ENCODE assay signal across 8 cellular contexts in genomic region chr13:52128714-52129700, GRCh38. TPM values are rescaled to one million over a fixed set of nuclear protein-coding genes. Genes with fewer than 3 reads are reported as not detected.
DNase-seq lines count a peak whose midpoint lies in the region; ATAC-seq, FAIRE-seq and TF ChIP-seq lines count a peak whose summit lies in the region.

Gene NEK5 (minus strand): TSS chr13:52129073. CDS start chr13:52127482, 1,591 bp downstream.

- H3K27ac Mint-ChIP-seq in activated CD8-positive, alpha-beta memory T cell treated with anti-CD3 and anti-CD28 coated beads, Interleukin-2, amount 10 ng/mL, durations not matched to agents 7 days and 5 days = no peak within 1 kb of the TSS
- peak within 1 kb of the TSS; percentile 92 for H3K27ac Mint-ChIP-seq in mesothelial cell of epicardium

- CTCF ChIA-PET in activated CD8-positive, alpha-beta memory T cell treated with anti-CD3 and anti-CD28 coated beads, Interleukin-2, amount 10 ng/mL, durations not matched to agents 7 days and 5 days (lab: Charles Lee) = interaction anchor here (0.6 to 3.8 kb wide), 17 partner anchors 9 to 507 kb away, joined by 3 to 32 read pairs (median 7); partner anchors contain the start of gene ALG11
- CTCF ChIA-PET in endothelial cell of umbilical vein (lab: Charles Lee) = interaction anchor here (0.5 to 4.9 kb wide), 17 partner anchors 10 to 1004 kb away, joined by 3 to 115 read pairs (median 9); partner anchors contain the start of genes ALG11, TMEM272 and VPS36

- peak; percentile 82 for FAIRE-seq in endothelial cell of umbilical vein (lab: Jason Lieb, UNC)

- no peaks in the 10 kb centered on the region for H3K36me3 Mint-ChIP-seq in activated CD8-positive, alpha-beta memory T cell treated with anti-CD3 and anti-CD28 coated beads, Interleukin-2, amount 10 ng/mL, durations not matched to agents 7 days and 5 days
- peaks cover 31% of the 10 kb centered on the region for H3K36me3 Mint-ChIP-seq in mesothelial cell of epicardium

- H3K27me3 Mint-ChIP-seq in activated CD8-positive, alpha-beta memory T cell treated with anti-CD3 and anti-CD28 coated beads, Interleukin-2, amount 10 ng/mL, durations not matched to agents 7 days and 5 days = peaks cover 21% of the 10 kb centered on the region
- H3K27me3 Mint-ChIP-seq in mesothelial cell of epicardium (ENCODE audit: low read depth) = no peaks in the 10 kb centered on the region

- dilution Hi-C loops in endothelial cell of umbilical vein (cut with MboI; ENCODE audit: extremely low pct_ligation_motif_present, low sequenced_read_pairs) = no loop called here

- peak within 1 kb of the TSS; percentile 54 to 69 (median 68) for H3K4me3 ChIP-seq in endothelial cell of umbilical vein (replicated peaks in 1 of 3; ENCODE audit: insufficient read depth in 1 of 3, low read depth in 1 of 3, low read length in 3 of 3)

- peaks cover 14% of the 10 kb centered on the region for H3K4me1 Mint-ChIP-seq in activated CD8-positive, alpha-beta memory T cell treated with anti-CD3 and anti-CD28 coated beads, Interleukin-2, amount 10 ng/mL, durations not matched to agents 7 days and 5 days
- H3K4me1 Mint-ChIP-seq in mesothelial cell of epicardium = peaks cover 22% of the 10 kb centered on the region

- intact Hi-C loops in endothelial cell of umbilical vein (cut with micrococcal nuclease) = loop anchor here (1.0 to 10.0 kb wide), 10 partner anchors 30 to 844 kb away; partner anchors contain the start of genes INTS6, NEK3, TMEM272 and VPS36

- peak; percentile 80 for ATAC-seq in GM18511 (IDR thresholded peaks at IDR 0.05; ENCODE audit: unreplicated experiment)
- ATAC-seq in HG03045 (IDR thresholded peaks at IDR 0.05; ENCODE audit: unreplicated experiment) = peak; percentile 80
- ATAC-seq in activated CD8-positive, alpha-beta memory T cell treated with anti-CD3 and anti-CD28 coated beads, Interleukin-2, amount 10 ng/mL, durations not matched to agents 7 days and 5 days = peak; percentile 84

- no peak for TF ChIP-seq POLR2A in endothelial cell of umbilical vein (IDR thresholded peaks at IDR 0.05; ENCODE audit: low read depth, low read length)

- H3K9me3 Mint-ChIP-seq in activated CD8-positive, alpha-beta memory T cell treated with anti-CD3 and anti-CD28 coated beads, Interleukin-2, amount 10 ng/mL, durations not matched to agents 7 days and 5 days (ENCODE audit: low read depth) = no peaks in the 10 kb centered on the region
- peaks cover 10% of the 10 kb centered on the region for H3K9me3 Mint-ChIP-seq in mesothelial cell of epicardium

- H3K79me2 ChIP-seq in endothelial cell of umbilical vein (ENCODE audit: control insufficient read depth, insufficient read depth, low read length) = no peaks in the 10 kb centered on the region

- H3K4me2 ChIP-seq in endothelial cell of umbilical vein (ENCODE audit: insufficient read depth, low read length) = peak within 1 kb of the TSS; percentile 99

- DNase-seq in AG08395 (ENCODE audit: low spot score) (peak; percentile 78), NCI-H510A (lab: John Stamatoyannopoulos, UW) (peak; percentile 15), endothelial cell of umbilical vein (ENCODE audit: low read depth, low spot score) (peak; percentile 69), mesothelial cell of epicardium (ENCODE audit: low spot score in 2 of 2, unreplicated experiment in 2 of 2) (peak; percentile 56 to 85)
- peak; percentile 66 for DNase-seq in activated CD8-positive, alpha-beta memory T cell treated with anti-CD3 and anti-CD28 coated beads, Interleukin-2, amount 10 ng/mL, durations not matched to agents 7 days and 5 days
- DNase-seq in stimulated activated CD8-positive, alpha-beta memory T cell treated with anti-CD3 and anti-CD28 coated beads, Interleukin-15, amount 100 ng/mL, for 4 hours (ENCODE audit: low read depth in 2 of 2) = peak; percentile 0 to 3

- no peaks in the 10 kb centered on the region for H4K20me1 ChIP-seq in endothelial cell of umbilical vein (replicated peaks; ENCODE audit: control insufficient read depth, extremely low read depth, insufficient read depth, low read length)

- no peaks in the 10 kb centered on the region for H3K9me1 ChIP-seq in endothelial cell of umbilical vein (replicated peaks; ENCODE audit: control insufficient read depth, extremely low read depth, insufficient read depth, low read length)

- H2AFZ ChIP-seq in endothelial cell of umbilical vein (ENCODE audit: low read depth, low read length) = peak within 1 kb of the TSS; percentile 62

- TF ChIP-seq CTCF in endothelial cell of umbilical vein (IDR thresholded peaks at IDR 0.05; ENCODE audit: extremely low read depth in 1 of 2, insufficient read depth in 1 of 2, low read depth in 1 of 2, low read length in 2 of 2) = peak; percentile 66 to 79
- TF ChIP-seq CTCF in mesothelial cell of epicardium (IDR thresholded peaks at IDR 0.05; ENCODE audit: unreplicated experiment) = peak; percentile 75

- POLR2A ChIA-PET in endothelial cell of umbilical vein (lab: Charles Lee) = no interaction called here

- H3K9ac ChIP-seq in endothelial cell of umbilical vein (replicated peaks; ENCODE audit: extremely low read depth, insufficient read depth, low read length) = no peak within 1 kb of the TSS

- H3K4me1 ChIP-seq in endothelial cell of umbilical vein (ENCODE audit: control insufficient read depth, extremely low read depth, insufficient read depth, low read length) = peaks cover 8% of the 10 kb centered on the region

- H3K36me3 ChIP-seq in endothelial cell of umbilical vein (ENCODE audit: control insufficient read depth in 2 of 2, extremely low read depth in 1 of 2, insufficient read depth in 2 of 2, low read length in 2 of 2) = no peaks in the 10 kb centered on the region

- H3K27me3 ChIP-seq in endothelial cell of umbilical vein (ENCODE audit: control insufficient read depth in 2 of 2, insufficient read depth in 2 of 2, low read length in 2 of 2) = no peaks in the 10 kb centered on the region

- no peak within 1 kb of the TSS for H3K27ac ChIP-seq in endothelial cell of umbilical vein (ENCODE audit: insufficient read depth, low read depth, low read length)

- no TSS peak for BruUV-seq in endothelial cell of umbilical vein (replicated peaks; lab: Mats Ljungman, UMichigan)

- peak within 1 kb of the TSS; percentile 71 for H3K4me3 Mint-ChIP-seq in activated CD8-positive, alpha-beta memory T cell treated with anti-CD3 and anti-CD28 coated beads, Interleukin-2, amount 10 ng/mL, durations not matched to agents 7 days and 5 days
- H3K4me3 Mint-ChIP-seq in mesothelial cell of epicardium = peak within 1 kb of the TSS; percentile 84

- no peaks in the 10 kb centered on the region for H3K9me3 ChIP-seq in endothelial cell of umbilical vein (replicated peaks; ENCODE audit: control insufficient read depth, insufficient read depth, low read length)

TF ChIP-seq in endothelial cell of umbilical vein, 7 proteins besides CTCF, POLR2A, EP300 and RAD21:
- TF ChIP-seq MAX (IDR thresholded peaks at IDR 0.05; ENCODE audit: insufficient read depth, insufficient read length) (no peak), POLR2AphosphoS5 (IDR thresholded peaks at IDR 0.05; ENCODE audit: insufficient read depth, low read depth, low read length) (peak; percentile 14), GATA2 (IDR thresholded peaks at IDR 0.05; ENCODE audit: insufficient read depth, insufficient read length, low read depth, low read length) (no peak)

RNA-seq across cellular contexts. Expression of gene NEK5, which starts in this region (rescaled TPM):
- total RNA-seq in activated CD8-positive, alpha-beta memory T cell treated with anti-CD3 and anti-CD28 coated beads, Interleukin-2, amount 10 ng/mL, durations not matched to agents 7 days and 5 days = not detected
- total RNA-seq in endothelial cell of umbilical vein (0.16 and 0.18 TPM in 2 replicates), mesothelial cell of epicardium (4.3 to 5.1 TPM (median 4.9 TPM) in 3 replicates)
- 0.03 TPM in 1 of 2 replicates, not detected in the other for polyA plus RNA-seq in endothelial cell of umbilical vein
- polyA plus RNA-seq in endothelial cell of umbilical vein (2011; cell fraction: cytosol; rRNA removed) = 0.03 and 0.04 TPM in 2 replicates
- 0.14 and 0.20 TPM in 2 replicates for polyA plus RNA-seq in endothelial cell of umbilical vein (2011; cell fraction: nucleus; rRNA removed)
- polyA plus RNA-seq in endothelial cell of umbilical vein (2012) = 0.14 and 0.23 TPM in 2 replicates
- polyA minus RNA-seq in endothelial cell of umbilical vein = 0.06 and 0.15 TPM in 2 replicates
- not detected for polyA minus RNA-seq in endothelial cell of umbilical vein (2011; cell fraction: cytosol; rRNA and poly(A)+ RNA removed)
- polyA minus RNA-seq in endothelial cell of umbilical vein (2011; cell fraction: nucleus; rRNA and poly(A)+ RNA removed) = 0.34 TPM in 1 of 2 replicates, not detected in the other

Comparison
In these comparisons a context has a peak if more than half of its experiments do, and no peak if none do; other contexts are left out.
1. Peak in DNase-seq and ATAC-seq in activated CD8-positive, alpha-beta memory T cell treated with anti-CD3 and anti-CD28 coated beads, Interleukin-2, amount 10 ng/mL, durations not matched to agents 7 days and 5 days; RNA of the gene not detected or under 1 TPM.
2. Peak in DNase-seq, H3K4me3 ChIP-seq and H3K4me2 ChIP-seq in endothelial cell of umbilical vein; RNA of the gene not detected or under 1 TPM.
3. DNase-seq: peak in every context shown above with its lines; median percentile 78 in AG08395; 70 in mesothelial cell of epicardium; 69 in endothelial cell of umbilical vein; 66 in activated CD8-positive, alpha-beta memory T cell treated with anti-CD3 and anti-CD28 coated beads, Interleukin-2, amount 10 ng/mL, durations not matched to agents 7 days and 5 days; 15 in NCI-H510A; 2 in stimulated activated CD8-positive, alpha-beta memory T cell treated with anti-CD3 and anti-CD28 coated beads, Interleukin-15, amount 100 ng/mL, for 4 hours.